Comparison of ENCODE assay signal across 26 cellular contexts in genomic region chr3:2568929-2569328, GRCh38.
DNase-seq lines count a peak whose midpoint lies in the region; ATAC-seq, FAIRE-seq and TF ChIP-seq lines count a peak whose summit lies in the region.
"Had no signal": no experiment of that assay in that cellular context is flagged by ENCODE, and none has a peak within 500 bp of the region (broad histone marks: within the 10 kb centered on the region; RNA-seq: fewer than 3 reads in every experiment).

No MANE protein-coding gene starts in this region.

- H3K9me3 Mint-ChIP-seq in glutamatergic neuron (ENCODE audit: unreplicated experiment) = no peaks in the 10 kb centered on the region
- H3K9me3 Mint-ChIP-seq in activated naive CD4-positive, alpha-beta T cell treated with anti-CD3 and anti-CD28 coated beads, Interleukin-2, amount 10 ng/mL, durations not matched to agents 7 days and 5 days = no peaks in the 10 kb centered on the region
- H3K9me3 Mint-ChIP-seq: CD4-positive, alpha-beta T cell had no signal

- no peaks in the 10 kb centered on the region for H3K79me2 ChIP-seq in HepG2 (ENCODE audit: insufficient read depth, low read length)
- H3K79me2 ChIP-seq in K562 (ENCODE audit: control insufficient read depth, insufficient read depth, low read length) = no peaks in the 10 kb centered on the region

- no peaks in the 10 kb centered on the region for H3K36me3 ChIP-seq in HepG2 (replicated peaks in 1 of 2; ENCODE audit: control insufficient read depth in 1 of 2, insufficient read depth in 2 of 2, low read length in 2 of 2)
- no peaks in the 10 kb centered on the region for H3K36me3 ChIP-seq in right lobe of liver
- H3K36me3 ChIP-seq in K562 (ENCODE audit: control insufficient read depth, insufficient read depth, low read length) = no peaks in the 10 kb centered on the region
- H3K36me3 ChIP-seq in right atrium auricular region = no peaks in the 10 kb centered on the region
- H3K36me3 ChIP-seq: BLaER1 treated with 17β-estradiol and CSF1 and Interleukin-3, amounts not matched to agents 10 nM and 100 nM; MG63 had no signal

- BruUV-seq in HepG2 (replicated peaks; lab: Mats Ljungman, UMichigan) (no TSS peak), K562 (replicated peaks; lab: Mats Ljungman, UMichigan) (no TSS peak)

- intact Hi-C loops in HepG2 (cut with micrococcal nuclease; ENCODE audit: unreplicated experiment) (no loop called here), right lobe of liver (cut with DNase I) (no loop called here), K562 (cut with micrococcal nuclease) (no loop called here)

- TF ChIP-seq RAD21 in HepG2 (CRISPR knock-in tag; IDR thresholded peaks at IDR 0.05) (no peak), K562 (CRISPR knock-in tag; conservative IDR thresholded peaks at IDR 0.05 in 1 of 2, IDR thresholded peaks at IDR 0.05 in 1 of 2) (no peak)

- no peaks in the 10 kb centered on the region for H3K9me1 ChIP-seq in K562 (ENCODE audit: control insufficient read depth, insufficient read depth, low read length)

- H3K4me3 ChIP-seq in HepG2 (replicated peaks in 1 of 3; ENCODE audit: insufficient read depth in 1 of 3, low read depth in 2 of 3, low read length in 3 of 3) (no peak overlapping the region), right lobe of liver (no peak overlapping the region), K562 (no peak overlapping the region), right atrium auricular region (no peak overlapping the region)
- H3K4me3 ChIP-seq: BLaER1 treated with 17β-estradiol and CSF1 and Interleukin-3, amounts not matched to agents 10 nM and 100 nM; GM23248; MG63 had no signal

- FAIRE-seq in HepG2 (lab: Jason Lieb, UNC) (no peak), K562 (lab: Jason Lieb, UNC) (no peak)
- FAIRE-seq: A204.1, D721Med had no signal

- no peak overlapping the region for H2AFZ ChIP-seq in HepG2 (ENCODE audit: low read length)
- H2AFZ ChIP-seq in K562 (ENCODE audit: low read depth, low read length) = no peak overlapping the region
- H2AFZ ChIP-seq: GM23248 had no signal

- H3K27ac Mint-ChIP-seq in glutamatergic neuron (ENCODE audit: unreplicated experiment) = no peak overlapping the region
- H3K27ac Mint-ChIP-seq in activated naive CD4-positive, alpha-beta T cell treated with anti-CD3 and anti-CD28 coated beads, Interleukin-2, amount 10 ng/mL, durations not matched to agents 7 days and 5 days = no peak overlapping the region
- H3K27ac Mint-ChIP-seq: CD4-positive, alpha-beta T cell had no signal

- no peak for TF ChIP-seq POLR2A in HepG2 (IDR thresholded peaks at IDR 0.05; ENCODE audit: insufficient read depth in 1 of 2, low read depth in 2 of 2, low read length in 2 of 2)
- no peak for TF ChIP-seq POLR2A in right lobe of liver (IDR thresholded peaks at IDR 0.05)
- no peak for TF ChIP-seq POLR2A in K562 (conservative IDR thresholded peaks at IDR 0.05)

- no peak for TF ChIP-seq CTCF in HepG2 (CRISPR knock-in tag; IDR thresholded peaks at IDR 0.05)
- TF ChIP-seq CTCF in right lobe of liver (IDR thresholded peaks at IDR 0.05) = no peak
- TF ChIP-seq CTCF in K562 (IDR thresholded peaks at IDR 0.05 in 2 of 3, conservative IDR thresholded peaks at IDR 0.05 in 1 of 3; ENCODE audit: insufficient read depth in 2 of 3, low read depth in 1 of 3, low read length in 3 of 3) = no peak
- TF ChIP-seq CTCF in right atrium auricular region (IDR thresholded peaks at IDR 0.05) = no peak
- TF ChIP-seq CTCF in glutamatergic neuron (IDR thresholded peaks at IDR 0.05; ENCODE audit: partially characterized antibody, unreplicated experiment) = no peak

- no peaks in the 10 kb centered on the region for H3K4me1 ChIP-seq in HepG2 (ENCODE audit: insufficient read depth, low read length)
- no peaks in the 10 kb centered on the region for H3K4me1 ChIP-seq in right lobe of liver
- no peaks in the 10 kb centered on the region for H3K4me1 ChIP-seq in K562 (replicated peaks in 1 of 2; ENCODE audit: control insufficient read depth in 2 of 2, insufficient read depth in 2 of 2, low read length in 2 of 2)
- H3K4me1 ChIP-seq in right atrium auricular region = no peaks in the 10 kb centered on the region
- H3K4me1 ChIP-seq: BLaER1 treated with 17β-estradiol and CSF1 and Interleukin-3, amounts not matched to agents 10 nM and 100 nM had no signal

- H3K27me3 Mint-ChIP-seq in glutamatergic neuron (ENCODE audit: unreplicated experiment) = no peaks in the 10 kb centered on the region
- H3K27me3 Mint-ChIP-seq in activated naive CD4-positive, alpha-beta T cell treated with anti-CD3 and anti-CD28 coated beads, Interleukin-2, amount 10 ng/mL, durations not matched to agents 7 days and 5 days = no peaks in the 10 kb centered on the region

- no peak overlapping the region for H3K27ac ChIP-seq in HepG2 (ENCODE audit: extremely low read length, insufficient read depth, low read length)
- H3K27ac ChIP-seq in right lobe of liver = no peak overlapping the region
- no peak overlapping the region for H3K27ac ChIP-seq in K562 (ENCODE audit: extremely low read depth, low read depth, low read length)
- H3K27ac ChIP-seq in right atrium auricular region = no peak overlapping the region
- H3K27ac ChIP-seq: BLaER1 treated with 17β-estradiol and CSF1 and Interleukin-3, amounts not matched to agents 10 nM and 100 nM; GM23248; RWPE1 had no signal

- no peaks in the 10 kb centered on the region for H4K20me1 ChIP-seq in HepG2 (ENCODE audit: insufficient read depth, low read length)
- no peaks in the 10 kb centered on the region for H4K20me1 ChIP-seq in K562 (replicated peaks; ENCODE audit: control insufficient read depth, insufficient read depth, low read length)
- H4K20me1 ChIP-seq: BLaER1 treated with 17β-estradiol and CSF1 and Interleukin-3, amounts not matched to agents 10 nM and 100 nM had no signal

- H3K4me3 Mint-ChIP-seq in glutamatergic neuron (ENCODE audit: unreplicated experiment) = no peak overlapping the region
- H3K4me3 Mint-ChIP-seq in activated naive CD4-positive, alpha-beta T cell treated with anti-CD3 and anti-CD28 coated beads, Interleukin-2, amount 10 ng/mL, durations not matched to agents 7 days and 5 days = no peak overlapping the region
- H3K4me3 Mint-ChIP-seq: CD4-positive, alpha-beta T cell had no signal

- CTCF ChIA-PET in HepG2 (lab: Yijun Ruan, JAX; ENCODE audit: low intra/inter-chr PET ratio, low total read pairs) = no interaction called here
- CTCF ChIA-PET in K562 (lab: Yijun Ruan, JAX; ENCODE audit: low intra/inter-chr PET ratio) = no interaction called here
- CTCF ChIA-PET in activated naive CD4-positive, alpha-beta T cell treated with anti-CD3 and anti-CD28 coated beads, Interleukin-2, amount 10 ng/mL, durations not matched to agents 7 days and 5 days (lab: Charles Lee) = no interaction called here

- no peaks in the 10 kb centered on the region for H3K36me3 Mint-ChIP-seq in glutamatergic neuron (ENCODE audit: unreplicated experiment)
- H3K36me3 Mint-ChIP-seq in activated naive CD4-positive, alpha-beta T cell treated with anti-CD3 and anti-CD28 coated beads, Interleukin-2, amount 10 ng/mL, durations not matched to agents 7 days and 5 days = no peaks in the 10 kb centered on the region

- TF ChIP-seq EP300 in HepG2 (IDR thresholded peaks at IDR 0.05; ENCODE audit: low read depth in 2 of 2, low read length in 2 of 2) = no peak
- no peak for TF ChIP-seq EP300 in HepG2 (CRISPR knock-in tag; IDR thresholded peaks at IDR 0.05; ENCODE audit: borderline replicate concordance)
- no peak for TF ChIP-seq EP300 in K562 (IDR thresholded peaks at IDR 0.05; ENCODE audit: low read length)

- H3K4me2 ChIP-seq in HepG2 (ENCODE audit: low read depth, low read length) = no peak overlapping the region
- no peak overlapping the region for H3K4me2 ChIP-seq in K562 (ENCODE audit: insufficient read depth, low read length)
- H3K4me2 ChIP-seq: BLaER1 treated with 17β-estradiol and CSF1 and Interleukin-3, amounts not matched to agents 10 nM and 100 nM had no signal

- H3K9ac ChIP-seq in HepG2 (ENCODE audit: insufficient read depth, low read depth, low read length) (no peak overlapping the region), K562 (ENCODE audit: insufficient read depth in 1 of 2, low read depth in 2 of 2, low read length in 2 of 2) (no peak overlapping the region)
- H3K9ac ChIP-seq: BLaER1 treated with 17β-estradiol and CSF1 and Interleukin-3, amounts not matched to agents 10 nM and 100 nM; GM23248 had no signal

- 5% methylated on average over 7 of the region's 7 CpGs for WGBS in HepG2 (ENCODE audit: low lambda C conversion rate)
- 58% methylated on average over 7 of the region's 7 CpGs for WGBS in right lobe of liver (ENCODE audit: insufficient coverage, low coverage, low lambda C conversion rate, missing lambda C conversion rate)
- under 1% methylated on average over 7 of the region's 7 CpGs for WGBS in K562 (ENCODE audit: insufficient coverage, low coverage, missing lambda C conversion rate)

- in situ Hi-C loops in HepG2 (cut with HindIII; ENCODE audit: extremely low pct_ligation_motif_present, low pct_unique_long_range_greater_than_20kb) (no loop called here), K562 (cut with MboI) (no loop called here)

- peaks cover 1% of the 10 kb centered on the region for H3K4me1 Mint-ChIP-seq in glutamatergic neuron (ENCODE audit: low read depth, unreplicated experiment)
- no peaks in the 10 kb centered on the region for H3K4me1 Mint-ChIP-seq in activated naive CD4-positive, alpha-beta T cell treated with anti-CD3 and anti-CD28 coated beads, Interleukin-2, amount 10 ng/mL, durations not matched to agents 7 days and 5 days

- POLR2A ChIA-PET in HepG2 (lab: Yijun Ruan, JAX) (no interaction called here), K562 (lab: Yijun Ruan, JAX) (no interaction called here)

- ATAC-seq in HepG2 = no peak
- no peak for ATAC-seq in right lobe of liver
- ATAC-seq in K562 = no peak
- ATAC-seq: Panc1 had no signal

- H3K9me3 ChIP-seq in HepG2 (ENCODE audit: low read length) (no peaks in the 10 kb centered on the region), right lobe of liver (no peaks in the 10 kb centered on the region), K562 (replicated peaks; ENCODE audit: control insufficient read depth, insufficient read depth, low read depth, low read length) (no peaks in the 10 kb centered on the region), right atrium auricular region (no peaks in the 10 kb centered on the region)
- H3K9me3 ChIP-seq: BLaER1 treated with 17β-estradiol and CSF1 and Interleukin-3, amounts not matched to agents 10 nM and 100 nM; MG63 had no signal

- H3K27me3 ChIP-seq in HepG2 (ENCODE audit: control insufficient read depth in 1 of 2, insufficient read depth in 2 of 2, low read length in 2 of 2) (no peaks in the 10 kb centered on the region), right lobe of liver (no peaks in the 10 kb centered on the region), K562 (ENCODE audit: control insufficient read depth in 2 of 2, insufficient read depth in 2 of 2, low read length in 2 of 2) (no peaks in the 10 kb centered on the region), right atrium auricular region (no peaks in the 10 kb centered on the region)
- H3K27me3 ChIP-seq: BLaER1 treated with 17β-estradiol and CSF1 and Interleukin-3, amounts not matched to agents 10 nM and 100 nM; MG63 had no signal

- DNase-seq in HepG2 (ENCODE audit: low spot score) (no peak), right lobe of liver (no peak), NCI-H748 (lab: John Stamatoyannopoulos, UW; ENCODE audit: unreplicated experiment) (peak; percentile 72), K562 (ENCODE audit: extremely low read depth in 1 of 4, low spot score in 3 of 4) (no peak), right atrium auricular region (ENCODE audit: low spot score) (no peak), glutamatergic neuron (no peak)
- DNase-seq in effector CD4-positive, alpha-beta T cell = no peak
- DNase-seq in activated naive CD4-positive, alpha-beta T cell treated with anti-CD3 and anti-CD28 coated beads, Interleukin-2, amount 10 ng/mL, durations not matched to agents 7 days and 5 days = no peak
- DNase-seq: AML-193; CD4-positive, alpha-beta T cell; DMS53; GM23248; H7; KG1; MG63; NCI-H1436; NCI-H187; NCI-H2081 treated with DMSO at 0.1 percent for 48 hours; NCI-H2227 treated with DMSO at 0.1 percent for 48 hours; NCI-H526 treated with DMSO at 0.1 percent for 48 hours; SHP77 had no signal

Comparison
In these comparisons a context has a peak if more than half of its experiments do, and no peak if none do; other contexts are left out.
1. Of the 241 proteins assayed by ChIP-seq in both HepG2 and K562: peak only in HepG2: MAFK; only in K562: none; in both: MAFF; in neither: 239.